Comparison of ENCODE assay signal across 1 cellular context in the genomic region with DNA sequence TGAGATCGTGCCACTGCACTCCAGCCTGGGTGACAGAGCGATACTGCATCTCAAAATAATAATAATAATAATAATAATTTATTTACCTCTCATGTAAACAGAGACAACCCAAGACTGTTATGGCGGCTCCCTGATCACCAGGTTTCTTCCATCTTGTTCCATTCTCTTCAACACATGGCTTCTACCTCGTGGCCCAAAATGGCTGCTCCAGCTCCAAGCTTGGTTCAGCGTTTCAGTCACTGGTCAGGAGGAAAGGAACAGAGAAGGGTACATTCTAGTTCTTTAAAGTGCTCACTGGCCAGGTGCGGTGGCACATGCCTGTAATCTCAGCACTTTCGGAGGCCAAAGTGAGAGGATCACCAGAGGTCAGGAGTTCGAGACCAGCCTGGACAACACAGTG.
TF ChIP-seq lines count a peak whose summit lies in the region.

No MANE protein-coding gene starts in this region.

TF ChIP-seq in H1, 55 proteins besides CTCF, POLR2A, EP300 and RAD21:
- TF ChIP-seq RBBP5 (IDR thresholded peaks at IDR 0.05; ENCODE audit: borderline replicate concordance, low read depth, low read length) (no peak), YY1 (IDR thresholded peaks at IDR 0.05; ENCODE audit: low read depth, low read length) (peak; percentile 62; the same call in 1 of the 2 replicates), CEBPB (IDR thresholded peaks at IDR 0.05; ENCODE audit: low read depth, low read length) (no peak), NANOG (IDR thresholded peaks at IDR 0.05; ENCODE audit: insufficient read depth, low read depth, low read length, poor library complexity, severe bottlenecking) (no peak), GABPA (IDR thresholded peaks at IDR 0.05; ENCODE audit: borderline replicate concordance, insufficient read depth, low read length) (no peak), SRF (IDR thresholded peaks at IDR 0.05; ENCODE audit: low read depth, low read length) (no peak), SIRT6 (IDR thresholded peaks at IDR 0.05; ENCODE audit: low read length) (no peak), MAFK (IDR thresholded peaks at IDR 0.05; ENCODE audit: low read depth, low read length) (no peak), POLR2AphosphoS5 (IDR thresholded peaks at IDR 0.05; ENCODE audit: low read depth, low read length) (no peak), SAP30 (IDR thresholded peaks at IDR 0.05; ENCODE audit: insufficient read depth, insufficient replicate concordance, low read length) (no peak), JUND (IDR thresholded peaks at IDR 0.05; ENCODE audit: low read length) (no peak), CHD2 (IDR thresholded peaks at IDR 0.05; ENCODE audit: low read length) (no peak), KDM4A (IDR thresholded peaks at IDR 0.05; ENCODE audit: low read depth, low read length, severe bottlenecking) (no peak), KDM1A (IDR thresholded peaks at IDR 0.05; ENCODE audit: borderline replicate concordance, low read length) (peak; percentile 36; the same call in 1 of the 2 replicates), TAF1 (IDR thresholded peaks at IDR 0.05; ENCODE audit: low read depth, low read length) (no peak), SIX5 (IDR thresholded peaks at IDR 0.05; ENCODE audit: low read depth, low read length) (no peak), CREB1 (IDR thresholded peaks at IDR 0.05) (no peak)
- TF ChIP-seq, protein P1, sequence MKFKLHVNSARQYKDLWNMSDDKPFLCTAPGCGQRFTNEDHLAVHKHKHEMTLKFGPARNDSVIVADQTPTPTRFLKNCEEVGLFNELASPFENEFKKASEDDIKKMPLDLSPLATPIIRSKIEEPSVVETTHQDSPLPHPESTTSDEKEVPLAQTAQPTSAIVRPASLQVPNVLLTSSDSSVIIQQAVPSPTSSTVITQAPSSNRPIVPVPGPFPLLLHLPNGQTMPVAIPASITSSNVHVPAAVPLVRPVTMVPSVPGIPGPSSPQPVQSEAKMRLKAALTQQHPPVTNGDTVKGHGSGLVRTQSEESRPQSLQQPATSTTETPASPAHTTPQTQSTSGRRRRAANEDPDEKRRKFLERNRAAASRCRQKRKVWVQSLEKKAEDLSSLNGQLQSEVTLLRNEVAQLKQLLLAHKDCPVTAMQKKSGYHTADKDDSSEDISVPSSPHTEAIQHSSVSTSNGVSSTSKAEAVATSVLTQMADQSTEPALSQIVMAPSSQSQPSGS (IDR thresholded peaks at IDR 0.05; ENCODE audit: low read length) = no peak
- TF ChIP-seq, protein P2, sequence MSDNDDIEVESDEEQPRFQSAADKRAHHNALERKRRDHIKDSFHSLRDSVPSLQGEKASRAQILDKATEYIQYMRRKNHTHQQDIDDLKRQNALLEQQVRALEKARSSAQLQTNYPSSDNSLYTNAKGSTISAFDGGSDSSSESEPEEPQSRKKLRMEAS (IDR thresholded peaks at IDR 0.05) = peak; percentile 41; the same call in 1 of the 2 replicates
